In the genomic region with DNA sequence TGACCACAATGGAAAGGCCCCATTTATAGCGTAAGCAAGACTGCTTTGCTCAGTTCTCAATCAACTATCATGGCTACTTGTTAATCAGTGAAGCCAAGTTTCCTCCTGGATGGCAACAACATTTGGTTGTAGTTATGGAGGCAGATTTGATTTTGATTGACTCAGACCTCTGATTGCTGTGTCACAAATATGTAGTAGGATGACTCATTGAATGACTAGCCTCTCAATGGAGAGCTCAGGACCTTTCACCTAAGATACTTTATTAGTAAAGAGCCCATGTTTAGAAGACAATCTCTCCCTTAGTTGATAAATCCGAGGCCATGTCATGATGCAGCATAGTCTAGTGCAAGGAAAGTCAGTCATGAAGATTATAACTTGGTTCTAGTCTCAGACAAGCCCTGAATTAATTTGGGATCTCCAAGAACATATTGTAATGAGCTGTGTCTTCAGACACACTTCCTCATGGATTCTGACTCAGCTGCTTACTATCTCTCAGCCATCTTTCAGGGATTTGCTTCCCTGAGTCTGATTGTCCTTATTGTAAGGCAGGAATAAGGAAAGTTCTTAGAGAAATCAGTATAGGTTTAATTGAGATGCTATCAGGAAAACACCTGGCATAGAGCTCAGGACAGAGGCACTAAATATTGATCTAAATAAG, we compare ENCODE assay signal across 15 cellular contexts.
"Had no signal": no experiment of that assay in that cellular context is flagged by ENCODE, and none has a peak within 500 bp of the region (broad histone marks: within the 10 kb centered on the region; RNA-seq: fewer than 3 reads in every experiment).

No MANE protein-coding gene starts in this region.

- H3K27me3 ChIP-seq: neutrophil, right atrium auricular region, tibial artery, uterus had no signal

- H3K4me3 ChIP-seq: lung, mucosa of descending colon, right atrium auricular region, tibial artery, uterus had no signal

- H3K27me3 Mint-ChIP-seq: activated CD4-positive, alpha-beta T cell treated with anti-CD3 and anti-CD28 coated beads for 36 hours had no signal

- DNase-seq: activated CD4-positive, alpha-beta T cell treated with anti-CD3 and anti-CD28 coated beads for 36 hours; activated CD8-positive, alpha-beta memory T cell treated with anti-CD3 and anti-CD28 coated beads, Interleukin-2, amount 50 U/mL, for 48 hours; activated CD8-positive, alpha-beta T cell treated with anti-CD3 and anti-CD28 coated beads, Interleukin-2, amount 10 ng/mL, durations not matched to agents 7 days and 5 days; aorta; glutamatergic neuron; immature natural killer cell; left cardiac atrium; mucosa of descending colon; naive thymus-derived CD8-positive, alpha-beta T cell; small intestine; tibial artery; uterus had no signal

- H3K4me1 Mint-ChIP-seq: activated CD4-positive, alpha-beta T cell treated with anti-CD3 and anti-CD28 coated beads for 36 hours; immature natural killer cell; naive thymus-derived CD8-positive, alpha-beta T cell had no signal

- H3K9me3 ChIP-seq: neutrophil, tibial artery, uterus had no signal

- ATAC-seq: activated CD4-positive, alpha-beta T cell treated with anti-CD3 and anti-CD28 coated beads for 36 hours; activated CD8-positive, alpha-beta T cell treated with anti-CD3 and anti-CD28 coated beads, Interleukin-2, amount 10 ng/mL, durations not matched to agents 7 days and 5 days; left cardiac atrium; mucosa of descending colon; naive thymus-derived CD8-positive, alpha-beta T cell had no signal

- H3K36me3 ChIP-seq: neutrophil, right atrium auricular region, tibial artery, uterus had no signal

- H3K36me3 Mint-ChIP-seq: immature natural killer cell; naive thymus-derived CD8-positive, alpha-beta T cell had no signal

- H3K27ac ChIP-seq: neutrophil, right atrium auricular region, tibial artery, uterus had no signal

- H3K27ac Mint-ChIP-seq: activated CD4-positive, alpha-beta T cell treated with anti-CD3 and anti-CD28 coated beads for 36 hours; activated CD8-positive, alpha-beta T cell treated with anti-CD3 and anti-CD28 coated beads, Interleukin-2, amount 10 ng/mL, durations not matched to agents 7 days and 5 days; immature natural killer cell; naive thymus-derived CD8-positive, alpha-beta T cell had no signal

- H3K4me1 ChIP-seq: right atrium auricular region, tibial artery, uterus had no signal

- H3K4me3 Mint-ChIP-seq: activated CD4-positive, alpha-beta T cell treated with anti-CD3 and anti-CD28 coated beads for 36 hours; activated CD8-positive, alpha-beta T cell treated with anti-CD3 and anti-CD28 coated beads, Interleukin-2, amount 10 ng/mL, durations not matched to agents 7 days and 5 days; immature natural killer cell; naive thymus-derived CD8-positive, alpha-beta T cell had no signal
